In the genomic region with DNA sequence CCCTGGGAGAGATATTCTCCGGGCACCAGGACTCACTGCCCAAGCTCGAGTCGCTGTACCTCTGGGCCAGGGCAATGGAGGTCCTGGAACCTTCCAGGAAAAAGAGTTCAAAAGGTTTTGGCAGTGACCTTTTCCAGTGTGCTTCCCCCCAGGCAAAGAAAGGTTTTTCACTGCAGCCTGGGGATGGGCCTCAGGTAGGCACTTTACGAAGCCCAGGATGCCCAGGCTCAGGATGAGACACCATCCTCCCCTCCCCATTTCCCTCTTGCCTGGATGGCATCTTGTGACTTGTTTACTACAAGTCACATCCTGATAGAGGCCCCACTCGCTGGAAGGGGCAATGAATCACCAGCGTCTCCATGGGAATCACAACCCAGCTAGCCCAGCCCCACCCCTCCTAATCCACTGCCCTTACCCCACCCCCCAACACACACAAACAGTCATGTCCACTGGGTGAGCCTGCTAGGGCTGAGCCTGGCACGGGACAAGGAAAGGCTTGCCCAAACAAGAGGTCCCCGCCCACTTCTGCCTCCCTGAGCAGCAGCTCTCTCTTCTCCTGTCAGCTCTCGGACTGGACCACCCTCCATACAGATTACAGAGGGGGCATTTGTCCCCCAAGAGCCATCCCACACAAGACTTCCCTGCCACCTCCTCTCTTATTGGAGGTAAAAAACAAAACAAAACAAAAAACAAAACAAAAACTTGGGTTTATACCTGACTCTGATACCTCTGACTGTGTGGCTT, we compare ENCODE assay signal across 8 cellular contexts.
DNase-seq lines count a peak whose midpoint lies in the region; ATAC-seq and TF ChIP-seq lines count a peak whose summit lies in the region.

No MANE protein-coding gene starts in this region.

- H3K36me3 Mint-ChIP-seq in progenitor cell of endocrine pancreas (ENCODE audit: insufficient read depth), result no peaks in the 10 kb centered on the region

- H3K27ac ChIP-seq in SJCRH30, result no peak overlapping the region

- 0 out of 2 replicates have a peak, but pooled peaks cover 4% of the 10 kb centered on the region for H3K27me3 ChIP-seq in SJCRH30

- no peak overlapping the region for H3K4me3 Mint-ChIP-seq in progenitor cell of endocrine pancreas (ENCODE audit: low read depth)

- H3K4me1 ChIP-seq in SJCRH30, result peaks cover 11% of the 10 kb centered on the region

- no peaks in the 10 kb centered on the region for H3K27me3 Mint-ChIP-seq in progenitor cell of endocrine pancreas

- DNase-seq in GDM1 (lab: John Stamatoyannopoulos, UW) (peak; percentile 18), SJCRH30 (peak; percentile 37), fibroblast of pulmonary artery (ENCODE audit: low read depth) (peak; percentile 98), progenitor cell of endocrine pancreas (ENCODE audit: low spot score, unreplicated experiment) (no peak), NCI-H345 treated with DMSO at 0.1 percent for 48 hours (lab: John Stamatoyannopoulos, UW; ENCODE audit: unreplicated experiment) (no peak), KG1 (lab: John Stamatoyannopoulos, UW) (no peak), GM10266 (ENCODE audit: extremely low spot score) (no peak)

- no peaks in the 10 kb centered on the region for H3K9me3 ChIP-seq in SJCRH30 (replicated peaks)

- H3K9me3 Mint-ChIP-seq in progenitor cell of endocrine pancreas (ENCODE audit: low read depth), result no peaks in the 10 kb centered on the region

- no peaks in the 10 kb centered on the region for H3K36me3 ChIP-seq in SJCRH30

- TF ChIP-seq CTCF in fibroblast of pulmonary artery (IDR thresholded peaks at IDR 0.05; ENCODE audit: low read length, missing control alignments), result no peak
- TF ChIP-seq CTCF in progenitor cell of endocrine pancreas (IDR thresholded peaks at IDR 0.05; ENCODE audit: unreplicated experiment), result no peak
- no peak for TF ChIP-seq CTCF in GM10266 (IDR thresholded peaks at IDR 0.05; ENCODE audit: control insufficient read depth, insufficient read depth, low read depth, missing control alignments)

- no peak overlapping the region for H3K4me3 ChIP-seq in SJCRH30
- H3K4me3 ChIP-seq in fibroblast of pulmonary artery (replicated peaks; ENCODE audit: low read depth, low read length), result peak overlapping the region; percentile 6

- no peak for ATAC-seq in HG03097 (IDR thresholded peaks at IDR 0.05; ENCODE audit: low FRiP score, unreplicated experiment)

- peaks cover 31% of the 10 kb centered on the region for H3K4me1 Mint-ChIP-seq in progenitor cell of endocrine pancreas (ENCODE audit: low read depth)

- peak overlapping the region; percentile 87 for H3K27ac Mint-ChIP-seq in progenitor cell of endocrine pancreas

Comparison
In these comparisons a context has a peak if more than half of its experiments do, and no peak if none do; other contexts are left out.
1. DNase-seq: peak in GDM1 (single experiment), SJCRH30 (2 of 2) and fibroblast of pulmonary artery (single experiment); none in progenitor cell of endocrine pancreas (single experiment), NCI-H345 treated with DMSO at 0.1 percent for 48 hours (single experiment), KG1 (single experiment) and GM10266 (single experiment).